14 cellular contexts compared by ENCODE assay signal in the genomic region with DNA sequence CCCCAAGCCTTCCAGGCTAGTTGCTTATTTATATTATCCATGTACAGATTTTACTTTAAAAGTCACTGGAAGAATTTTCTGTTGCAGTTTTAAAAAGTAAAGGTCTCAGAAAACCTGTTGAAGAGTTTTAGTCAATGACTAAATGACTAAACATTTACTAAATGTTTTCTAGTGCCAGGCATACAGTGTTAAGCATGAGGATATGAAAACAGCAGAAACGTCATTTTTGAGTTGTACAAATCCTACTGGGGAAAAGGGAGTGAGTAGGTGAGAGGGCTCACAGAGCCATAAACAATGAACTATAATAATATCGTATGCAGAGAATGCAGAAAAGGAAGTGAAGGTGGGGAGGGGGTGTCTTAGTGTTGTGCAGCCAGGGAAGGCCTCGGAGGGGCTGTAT.
DNase-seq lines count a peak whose midpoint lies in the region; ATAC-seq and TF ChIP-seq lines count a peak whose summit lies in the region.
"Had no signal": no experiment of that assay in that cellular context is flagged by ENCODE, and none has a peak within 500 bp of the region (broad histone marks: within the 10 kb centered on the region; RNA-seq: fewer than 3 reads in every experiment).

No MANE protein-coding gene starts in this region.

- TF ChIP-seq CTCF in astrocyte of the spinal cord (IDR thresholded peaks at IDR 0.05; ENCODE audit: low read depth, low read length) (no peak), fibroblast of mammary gland (conservative IDR thresholded peaks at IDR 0.05; ENCODE audit: control insufficient read depth, insufficient read depth, low read depth, low read length) (no peak), mesothelial cell of epicardium (IDR thresholded peaks at IDR 0.05; ENCODE audit: unreplicated experiment) (no peak), upper lobe of right lung (IDR thresholded peaks at IDR 0.05) (no peak)

- no peaks in the 10 kb centered on the region for H3K9me3 ChIP-seq in upper lobe of right lung
- H3K9me3 ChIP-seq: BLaER1 had no signal

- peak overlapping the region; percentile 21 for H3K27ac Mint-ChIP-seq in mesothelial cell of epicardium
- H3K27ac Mint-ChIP-seq: GM23338 had no signal

- peaks cover 6% of the 10 kb centered on the region for H3K9me3 Mint-ChIP-seq in mesothelial cell of epicardium
- H3K9me3 Mint-ChIP-seq: GM23338 had no signal

- POLR2A ChIA-PET in HEK293T (lab: Yijun Ruan, JAX): no interaction called here

- H3K36me3 ChIP-seq in upper lobe of right lung: no peaks in the 10 kb centered on the region
- H3K36me3 ChIP-seq: BLaER1 had no signal

- peak; percentile 37 for ATAC-seq in upper lobe of right lung
- ATAC-seq: GM23338 had no signal

- no peak overlapping the region for H3K27ac ChIP-seq in upper lobe of right lung
- H3K27ac ChIP-seq: BLaER1, KMS-11 had no signal

- peak; percentile 39 for DNase-seq in astrocyte of the spinal cord (ENCODE audit: low read depth, low spot score)
- DNase-seq in fibroblast of mammary gland (ENCODE audit: low read depth): peak; percentile 46
- DNase-seq in mesothelial cell of epicardium (ENCODE audit: low spot score in 2 of 2, unreplicated experiment in 2 of 2): no peak
- no peak for DNase-seq in upper lobe of right lung
- no peak for DNase-seq in HEK293T (ENCODE audit: extremely low spot score)
- no peak for DNase-seq in pons (ENCODE audit: low spot score)
- DNase-seq in RKO (ENCODE audit: low spot score): no peak
- DNase-seq: NCI-H1092, NCI-H446 treated with DMSO at 0.1 percent for 48 hours, NCI-H774, SHP77 had no signal

- H3K27me3 ChIP-seq in upper lobe of right lung: no peaks in the 10 kb centered on the region
- H3K27me3 ChIP-seq: BLaER1 had no signal

- H3K4me1 ChIP-seq in upper lobe of right lung: no peaks in the 10 kb centered on the region
- H3K4me1 ChIP-seq: BLaER1 had no signal

- in situ Hi-C loops in astrocyte of the spinal cord (cut with HindIII; ENCODE audit: low sequenced_read_pairs): no loop called here

- peaks cover 29% of the 10 kb centered on the region for H3K4me1 Mint-ChIP-seq in mesothelial cell of epicardium
- H3K4me1 Mint-ChIP-seq: GM23338 had no signal

- H3K4me3 ChIP-seq in astrocyte of the spinal cord (ENCODE audit: low read depth, low read length) (no peak overlapping the region), fibroblast of mammary gland (ENCODE audit: control insufficient read depth, low read depth, low read length) (no peak overlapping the region), upper lobe of right lung (no peak overlapping the region)
- H3K4me3 ChIP-seq: BLaER1, GM23338 had no signal

- CTCF ChIA-PET in HEK293T (lab: Yijun Ruan, JAX): no interaction called here

- peaks cover 37% of the 10 kb centered on the region for H3K36me3 Mint-ChIP-seq in mesothelial cell of epicardium

- intact Hi-C loops in upper lobe of right lung (cut with DNase I): no loop called here

- H3K4me3 Mint-ChIP-seq in mesothelial cell of epicardium: no peak overlapping the region
- H3K4me3 Mint-ChIP-seq: GM23338 had no signal

- H3K27me3 Mint-ChIP-seq in mesothelial cell of epicardium (ENCODE audit: low read depth): no peaks in the 10 kb centered on the region

TF ChIP-seq in HEK293T, 16 proteins besides CTCF, POLR2A, EP300 and RAD21:
- TF ChIP-seq L3MBTL2 (conservative IDR thresholded peaks at IDR 0.05) (no peak), ARNT (IDR thresholded peaks at IDR 0.05) (no peak), SP1 (IDR thresholded peaks at IDR 0.05) (no peak), HDGF (IDR thresholded peaks at IDR 0.05; ENCODE audit: borderline replicate concordance) (no peak), TARDBP (IDR thresholded peaks at IDR 0.05) (no peak), FOXA1 (IDR thresholded peaks at IDR 0.05) (no peak), ELF4 (IDR thresholded peaks at IDR 0.05) (no peak)
TF ChIP-seq in HEK293T: peak in this region for 0.

Comparison
In these comparisons a context has a peak if more than half of its experiments do, and no peak if none do; other contexts are left out.
1. DNase-seq: peak in astrocyte of the spinal cord (single experiment) and fibroblast of mammary gland (single experiment); none in mesothelial cell of epicardium (0 of 2), upper lobe of right lung (single experiment), HEK293T (single experiment), pons (single experiment) and RKO (single experiment).